ENCODE assay signal across 24 cellular contexts in the genomic region with DNA sequence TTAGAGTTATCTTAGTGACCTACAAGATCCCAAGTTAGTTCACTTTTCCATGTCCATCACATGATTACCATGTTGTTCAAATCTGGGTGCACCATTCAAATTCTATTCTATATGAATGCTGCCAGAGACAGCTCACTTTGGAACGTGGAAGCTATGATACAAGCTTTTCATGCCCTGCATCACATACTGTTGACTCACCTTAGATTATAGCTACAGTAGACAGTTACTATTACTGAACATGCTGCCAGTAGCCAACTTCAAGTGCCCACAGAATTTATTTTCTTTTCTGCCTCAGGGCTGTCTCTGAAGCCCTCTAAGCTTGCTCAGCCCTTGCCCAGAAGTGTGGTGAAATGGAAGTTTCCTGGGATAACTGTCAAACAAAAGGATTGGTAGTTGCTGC.
DNase-seq lines count a peak whose midpoint lies in the region; ATAC-seq, FAIRE-seq and TF ChIP-seq lines count a peak whose summit lies in the region.
"Had no signal": no experiment of that assay in that cellular context is flagged by ENCODE, and none has a peak within 500 bp of the region (broad histone marks: within the 10 kb centered on the region; RNA-seq: fewer than 3 reads in every experiment).

No MANE protein-coding gene starts in this region.

- no peaks in the 10 kb centered on the region for H3K9me3 ChIP-seq in RWPE2 (ENCODE audit: severe bottlenecking)
- H3K9me3 ChIP-seq: A549, BLaER1, SK-N-SH had no signal

- H3K36me3 ChIP-seq in RWPE2 (ENCODE audit: low read depth) (no peaks in the 10 kb centered on the region), bronchial epithelial cell (ENCODE audit: control insufficient read depth, insufficient read depth, low read length) (no peaks in the 10 kb centered on the region)
- H3K36me3 ChIP-seq: BLaER1 had no signal

- ATAC-seq in RWPE2 (ENCODE audit: low read depth) = peak; percentile 64; the same call in 1 of the 3 replicates
- ATAC-seq in activated CD4-positive, CD25-positive, alpha-beta regulatory T cell treated with anti-CD3 and anti-CD28 coated beads, Interleukin-2, amount 50 U/mL, for 24 hours = no peak
- ATAC-seq: A549 had no signal

- H3K27me3 ChIP-seq in RWPE2 (ENCODE audit: insufficient read depth, poor library complexity, severe bottlenecking) (peaks cover 16% of the 10 kb centered on the region), bronchial epithelial cell (ENCODE audit: control insufficient read depth, insufficient read depth, low read length) (no peaks in the 10 kb centered on the region)
- H3K27me3 ChIP-seq: BLaER1 had no signal

- H3K27ac ChIP-seq in RWPE2 (ENCODE audit: poor library complexity, severe bottlenecking) = no peak overlapping the region
- H3K27ac ChIP-seq: A549, BLaER1 had no signal

- FAIRE-seq in bronchial epithelial cell (lab: Jason Lieb, UNC) (no peak), HTR-8/SVneo (lab: Jason Lieb, UNC) (no peak)
- FAIRE-seq: A549, GM12892, H1, RCC 7860 had no signal

- TF ChIP-seq CTCF in RWPE2 (IDR thresholded peaks at IDR 0.05; ENCODE audit: poor library complexity, severe bottlenecking) = no peak
- no peak for TF ChIP-seq CTCF in bronchial epithelial cell (IDR thresholded peaks at IDR 0.05; ENCODE audit: insufficient read depth, low read length, severe bottlenecking)

- H3K4me1 ChIP-seq in RWPE2 (ENCODE audit: insufficient read depth, poor library complexity, severe bottlenecking) = no peaks in the 10 kb centered on the region
- H3K4me1 ChIP-seq: A549, BLaER1 had no signal

- H3K4me3 ChIP-seq in RWPE2 (ENCODE audit: severe bottlenecking) (no peak overlapping the region), bronchial epithelial cell (ENCODE audit: low read depth, low read length) (no peak overlapping the region)
- H3K4me3 ChIP-seq: A549, BLaER1 had no signal

- DNase-seq in H4 (ENCODE audit: low spot score) = peak; percentile 6
- DNase-seq in RWPE2 (ENCODE audit: low spot score) = no peak
- DNase-seq in bronchial epithelial cell (ENCODE audit: low read depth) = peak; percentile 51
- peak; percentile 15 for DNase-seq in non-pigmented ciliary epithelial cell (ENCODE audit: low read depth)
- no peak for DNase-seq in HTR-8/SVneo (ENCODE audit: insufficient read length, low spot score)
- no peak for DNase-seq in NCI-H1417 treated with DMSO at 0.1 percent for 48 hours (lab: John Stamatoyannopoulos, UW)
- DNase-seq in DMS79 (lab: John Stamatoyannopoulos, UW) = no peak
- DNase-seq: Calu3; CD4-positive, alpha-beta memory T cell; HFFc6; IMR-90; NCI-H1048; NCI-H1436 treated with DMSO at 0.1 percent for 48 hours; NCI-H2081 treated with DMSO at 0.1 percent for 48 hours; NCI-H510A; NCI-H774; SHP77; SK-N-SH had no signal

Comparison
In these comparisons a context has a peak if more than half of its experiments do, and no peak if none do; other contexts are left out.
1. DNase-seq: peak in H4 (single experiment), bronchial epithelial cell (single experiment) and non-pigmented ciliary epithelial cell (single experiment); none in RWPE2 (single experiment), HTR-8/SVneo (single experiment), NCI-H1417 treated with DMSO at 0.1 percent for 48 hours (single experiment) and DMS79 (single experiment).